11 cellular contexts compared by ENCODE assay signal in the genomic region with DNA sequence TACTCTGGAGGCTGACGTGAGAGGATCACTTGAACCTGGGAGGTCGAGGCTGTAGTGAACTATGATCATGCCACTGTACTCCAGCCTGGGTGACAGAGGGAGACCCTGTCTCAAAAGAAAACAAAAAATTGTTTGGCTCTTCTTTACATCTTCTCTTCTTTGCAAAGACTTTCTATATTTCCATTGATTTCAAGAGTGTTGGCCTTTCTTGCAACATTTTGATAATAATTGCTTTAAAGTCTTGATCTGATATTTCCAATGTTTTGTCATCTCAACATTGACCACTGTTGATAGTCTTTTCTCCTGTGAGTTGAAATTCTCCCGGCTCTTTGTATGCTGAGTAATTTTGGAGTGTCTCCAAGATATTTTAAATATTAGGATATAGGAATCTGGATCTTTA. TPM values are rescaled to one million over a fixed set of nuclear protein-coding genes. Genes with fewer than 3 reads are reported as not detected.
"Had no signal": no experiment of that assay in that cellular context is flagged by ENCODE, and none has a peak within 500 bp of the region (broad histone marks: within the 10 kb centered on the region; RNA-seq: fewer than 3 reads in every experiment).

No MANE protein-coding gene starts in this region.

- ATAC-seq: HepG2, K562 had no signal

- H3K9me3 ChIP-seq: HAP-1 had no signal

- H3K27ac ChIP-seq: GM23248, HL-60 had no signal

- H3K4me3 Mint-ChIP-seq: HFFc6 had no signal

- H3K9ac ChIP-seq: GM23248 had no signal

- H3K36me3 ChIP-seq: HAP-1 had no signal

- DNase-seq: GM23248, GOT3, H7, HFFc6, KG1 had no signal

- H2AFZ ChIP-seq: GM23248 had no signal

- H3K4me1 ChIP-seq: HAP-1 had no signal

- H3K9me3 Mint-ChIP-seq: HFFc6 had no signal

- H3K4me3 ChIP-seq: GM23248, HAP-1, K562 had no signal

RNA-seq across cellular contexts. Expression of a gene that starts 17.8 kb away (rescaled TPM):
- total RNA-seq: GM23248 had no signal

RNA-seq across cellular contexts. Expression of a gene that starts 42.9 kb away (rescaled TPM):
- total RNA-seq: GM23248, H4, HFFc6, HT1080 had no signal
- polyA plus RNA-seq: GM23248, K562 had no signal

RNA-seq across cellular contexts. Expression of a gene that starts 48.0 kb away (rescaled TPM):
- total RNA-seq: GM23248, H4, H7, HepG2, HFFc6, K562 had no signal
- polyA plus RNA-seq: GM23248, HepG2, K562 had no signal
